14 cellular contexts compared by ENCODE assay signal in genomic region chr1:244137261-244137660, GRCh38.
A peak's percentile ranks its signal among the peaks of the same experiment; 100 is the strongest.
DNase-seq lines count a peak whose midpoint lies in the region; ATAC-seq and TF ChIP-seq lines count a peak whose summit lies in the region.
"Had no signal": no experiment of that assay in that cellular context is flagged by ENCODE, and none has a peak within 500 bp of the region (broad histone marks: within the 10 kb centered on the region; RNA-seq: fewer than 3 reads in every experiment).

No MANE protein-coding gene starts in this region.

- no peak overlapping the region for H3K9ac ChIP-seq in neuronal stem cell (ENCODE audit: low read depth, low read length, poor library complexity)

- H3K4me1 Mint-ChIP-seq in activated T-cell treated with anti-CD3 and anti-CD28 coated beads, Interleukin-2, amount 50 U/mL, for 4 hours (ENCODE audit: low read depth), result peaks cover 4% of the 10 kb centered on the region
- H3K4me1 Mint-ChIP-seq in T-cell, result peaks cover 9 to 16% (median 11%) of the 10 kb centered on the region in 3 donors
- H3K4me1 Mint-ChIP-seq: H9 had no signal

- no peak overlapping the region for H4K8ac ChIP-seq in neuronal stem cell (ENCODE audit: low read depth, low read length)

- CTCF ChIA-PET in T-cell (lab: Charles Lee), result interaction anchor here in 1 of 2 donors (0.6 kb wide), 1 partner anchor 42 kb away, joined by 6 read pairs; no protein-coding TSS in a partner anchor

- H3K27ac Mint-ChIP-seq in T-cell, result no peak overlapping the region
- H3K27ac Mint-ChIP-seq: H9 had no signal

- no peak overlapping the region for H3K18ac ChIP-seq in neuronal stem cell (ENCODE audit: low read length)

- H2BK120ac ChIP-seq in neuronal stem cell (ENCODE audit: low read depth, low read length), result no peak overlapping the region

- H3K9me3 Mint-ChIP-seq in activated T-cell treated with anti-CD3 and anti-CD28 coated beads, Interleukin-2, amount 50 U/mL, for 4 hours, result no peaks in the 10 kb centered on the region
- H3K9me3 Mint-ChIP-seq in T-cell, result no peaks in the 10 kb centered on the region
- H3K9me3 Mint-ChIP-seq: H9 had no signal

- no peaks in the 10 kb centered on the region for H3K36me3 Mint-ChIP-seq in activated T-cell treated with anti-CD3 and anti-CD28 coated beads, Interleukin-2, amount 50 U/mL, for 4 hours (ENCODE audit: insufficient read depth)
- no peaks in the 10 kb centered on the region for H3K36me3 Mint-ChIP-seq in T-cell

- H2BK12ac ChIP-seq in neuronal stem cell (ENCODE audit: low read length), result no peak overlapping the region

- H3K4me3 ChIP-seq in dorsolateral prefrontal cortex, result peak overlapping the region in 46 of 59 donors; percentile 1 to 55 (median 32)
- H3K4me3 ChIP-seq in neuronal stem cell (ENCODE audit: low read length in 2 of 2), result no peak overlapping the region
- H3K4me3 ChIP-seq: gastrocnemius medialis, ovary had no signal

- WGBS in neuronal stem cell (ENCODE audit: extremely low coverage in 2 of 2, insufficient read length in 2 of 2, insufficient replicate concordance in 1 of 2), 2 donors, result no CpG with 5 or more reads among the region's 2 CpGs

- H2AFZ ChIP-seq in neuronal stem cell (ENCODE audit: low read length), result peak overlapping the region; percentile 70

- DNase-seq in activated T-cell treated with anti-CD3 and anti-CD28 coated beads, Interleukin-2, amount 50 U/mL, for 4 hours, result no peak
- DNase-seq in activated T-cell treated with anti-CD3 and anti-CD28 coated beads, Interleukin-2, amount 50 U/mL, for 1 hour, result no peak
- no peak for DNase-seq in T-cell
- no peak for DNase-seq in dorsolateral prefrontal cortex
- no peak for DNase-seq in neuronal stem cell (ENCODE audit: low spot score)
- DNase-seq: gastrocnemius medialis, H9, midbrain, NCI-H187 treated with DMSO at 0.1 percent for 48 hours, NCI-H510A, ovary had no signal

- peaks cover 22% of the 10 kb centered on the region for H3K27me3 Mint-ChIP-seq in activated T-cell treated with anti-CD3 and anti-CD28 coated beads, Interleukin-2, amount 50 U/mL, for 4 hours (ENCODE audit: low read depth)
- peaks cover 16 to 32% of the 10 kb centered on the region in 2 donors for H3K27me3 Mint-ChIP-seq in T-cell

- peak overlapping the region in 6 of 59 donors; percentile 1 to 68 (median 15) for H3K27ac ChIP-seq in dorsolateral prefrontal cortex
- H3K27ac ChIP-seq in neuronal stem cell (replicated peaks; ENCODE audit: low read length), result no peak overlapping the region
- H3K27ac ChIP-seq: ovary had no signal

- H3K4me1 ChIP-seq in neuronal stem cell (ENCODE audit: control insufficient read depth in 2 of 2, insufficient read depth in 1 of 2, low read depth in 1 of 2, low read length in 2 of 2), result peaks cover 0 to 2% of the 10 kb centered on the region in 2 donors
- H3K4me1 ChIP-seq: gastrocnemius medialis had no signal

- POLR2A ChIA-PET in T-cell (lab: Charles Lee), result no interaction called here

- no peaks in the 10 kb centered on the region for H3K79me1 ChIP-seq in neuronal stem cell (ENCODE audit: low read depth, low read length)

- no peak for TF ChIP-seq CTCF in dorsolateral prefrontal cortex (IDR thresholded peaks at IDR 0.05 in 54 of 56, conservative IDR thresholded peaks at IDR 0.05 in 2 of 56; ENCODE audit: low read depth in 1 of 56, partially characterized antibody in 56 of 56)

- intact Hi-C loops in dorsolateral prefrontal cortex (cut with DNase I), result no loop called here

- no peak overlapping the region for H2BK15ac ChIP-seq in neuronal stem cell (ENCODE audit: low read length)

- no peak overlapping the region for H3K23ac ChIP-seq in neuronal stem cell (ENCODE audit: low read depth, low read length, poor library complexity)

- ATAC-seq in activated T-cell treated with anti-CD3 and anti-CD28 coated beads, Interleukin-2, amount 50 U/mL, for 4 hours, result no peak
- ATAC-seq in T-cell (replicated peaks in 1 of 4), result no peak
- no peak for ATAC-seq in HG03196 (IDR thresholded peaks at IDR 0.05; ENCODE audit: unreplicated experiment)
- ATAC-seq in HG02610 (IDR thresholded peaks at IDR 0.05; ENCODE audit: unreplicated experiment), result no peak
- ATAC-seq in HG03457 (IDR thresholded peaks at IDR 0.05; ENCODE audit: unreplicated experiment), result no peak
- ATAC-seq: gastrocnemius medialis had no signal

- H3K9me3 ChIP-seq in neuronal stem cell (replicated peaks in 1 of 2; ENCODE audit: control insufficient read depth in 2 of 2, insufficient read depth in 1 of 2, low read depth in 1 of 2, low read length in 2 of 2), result no peaks in the 10 kb centered on the region
- H3K9me3 ChIP-seq: gastrocnemius medialis, ovary had no signal

- no peak overlapping the region for H3K4me2 ChIP-seq in neuronal stem cell (ENCODE audit: insufficient read depth, low read length, poor library complexity, severe bottlenecking)

- no peak overlapping the region for H4K91ac ChIP-seq in neuronal stem cell (ENCODE audit: low read depth, low read length, poor library complexity)

- peak overlapping the region; percentile 39 for H3K4me3 Mint-ChIP-seq in activated T-cell treated with anti-CD3 and anti-CD28 coated beads, Interleukin-2, amount 50 U/mL, for 4 hours
- H3K4me3 Mint-ChIP-seq in T-cell, result peak overlapping the region; percentile 56 to 73 (median 69)
- H3K4me3 Mint-ChIP-seq: H9 had no signal

- H3K14ac ChIP-seq in neuronal stem cell (ENCODE audit: low read length), result no peak overlapping the region

- no peaks in the 10 kb centered on the region for H3K36me3 ChIP-seq in neuronal stem cell (replicated peaks in 1 of 2; ENCODE audit: control insufficient read depth in 2 of 2, insufficient read depth in 2 of 2, low read length in 2 of 2)
- H3K36me3 ChIP-seq: gastrocnemius medialis, ovary had no signal

- H3K27me3 ChIP-seq in dorsolateral prefrontal cortex, result no peaks in the 10 kb centered on the region
- no peaks in the 10 kb centered on the region for H3K27me3 ChIP-seq in neuronal stem cell (ENCODE audit: control insufficient read depth in 3 of 3, insufficient read depth in 3 of 3, low read depth in 1 of 3, low read length in 3 of 3)
- H3K27me3 ChIP-seq: gastrocnemius medialis, ovary had no signal

- H3K4ac ChIP-seq in neuronal stem cell (ENCODE audit: low read length), result no peak overlapping the region

- H2BK5ac ChIP-seq in neuronal stem cell (ENCODE audit: low read length), result no peak overlapping the region

- no peak overlapping the region for H2AK5ac ChIP-seq in neuronal stem cell (ENCODE audit: low read depth, low read length)

Comparison
In these comparisons a context has a peak if more than half of its experiments do, and no peak if none do; other contexts are left out.
1. H3K4me3 ChIP-seq: peak in dorsolateral prefrontal cortex (46 of 59); none in neuronal stem cell (0 of 2).